8 cellular contexts compared by ENCODE assay signal in the genomic region with DNA sequence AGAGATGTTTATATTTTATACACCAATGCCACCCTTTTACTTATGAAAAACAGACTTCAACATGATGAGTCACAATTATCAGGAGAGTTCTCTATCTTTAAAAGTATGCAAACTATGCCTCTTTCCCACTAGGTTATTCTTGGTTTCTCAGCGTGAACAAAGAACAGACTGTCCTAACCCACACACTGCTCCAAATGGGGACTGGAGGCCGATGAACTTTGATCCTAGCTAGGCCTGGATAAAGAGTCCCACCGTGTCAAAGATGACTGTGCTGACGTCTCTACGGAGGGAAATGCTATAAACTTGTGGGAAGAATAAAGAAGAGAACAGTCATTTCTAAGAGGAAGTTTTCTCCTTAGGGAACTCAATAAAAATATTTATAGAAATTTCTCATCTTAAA.
DNase-seq lines count a peak whose midpoint lies in the region; ATAC-seq, FAIRE-seq and TF ChIP-seq lines count a peak whose summit lies in the region.

No MANE protein-coding gene starts in this region.

- H4K5ac ChIP-seq in IMR-90 (ENCODE audit: low read depth, low read length) = peak overlapping the region; percentile 67

- peak overlapping the region; percentile 86 for H2BK120ac ChIP-seq in IMR-90 (ENCODE audit: low read depth, low read length)

- H3K27me3 ChIP-seq in IMR-90 (ENCODE audit: control insufficient read depth, insufficient read depth, low read length) = no peaks in the 10 kb centered on the region

- TF ChIP-seq POLR2A in IMR-90 (IDR thresholded peaks at IDR 0.05; ENCODE audit: low read depth, low read length) (peak; percentile 41; the same call in 1 of the 2 replicates), GM12892 (IDR thresholded peaks at IDR 0.05; ENCODE audit: low read depth, low read length) (no peak)

- TF ChIP-seq CTCF in IMR-90 (conservative IDR thresholded peaks at IDR 0.05; ENCODE audit: low read depth, low read length) = no peak
- TF ChIP-seq CTCF in nephron (IDR thresholded peaks at IDR 0.05; ENCODE audit: unreplicated experiment in 3 of 3) = no peak

- WGBS in IMR-90 (ENCODE audit: extremely low coverage in 2 of 2, insufficient read length in 1 of 2), 2 experiments = no CpG with 5 or more reads among the region's 5 CpGs

- H3K4ac ChIP-seq in IMR-90 (ENCODE audit: low read depth, low read length) = peak overlapping the region; percentile 69

- peak overlapping the region; percentile 71 for H3K4me2 ChIP-seq in IMR-90 (ENCODE audit: low read depth, low read length)

- peak overlapping the region; percentile 96 for H3K27ac ChIP-seq in IMR-90 (ENCODE audit: insufficient read depth, low read length)

- H2AK9ac ChIP-seq in IMR-90 (replicated peaks; ENCODE audit: low read depth, low read length, poor library complexity) = no peak overlapping the region

- H4K91ac ChIP-seq in IMR-90 (ENCODE audit: insufficient read depth, low read depth, low read length) = peak overlapping the region; percentile 86

- peak overlapping the region; percentile 60; the same call in 1 of the 2 replicates for H2BK20ac ChIP-seq in IMR-90 (ENCODE audit: low read depth, low read length)

- no peak overlapping the region for H3K9ac ChIP-seq in IMR-90 (ENCODE audit: low read depth, low read length)

- peaks cover 10% of the 10 kb centered on the region for H3K9me1 ChIP-seq in IMR-90 (ENCODE audit: insufficient read depth, low read length)

- H2AK5ac ChIP-seq in IMR-90 (ENCODE audit: low read depth, low read length) = peak overlapping the region; percentile 20; the same call in 1 of the 2 replicates

- peak overlapping the region; percentile 45; the same call in 1 of the 2 replicates for H3K56ac ChIP-seq in IMR-90 (ENCODE audit: extremely low read depth, insufficient read depth, low read length)

- no peaks in the 10 kb centered on the region for H3K27me3 Mint-ChIP-seq in nephron (ENCODE audit: low read depth)
- peaks cover 0 to 24% of the 10 kb centered on the region in 2 donors for H3K27me3 Mint-ChIP-seq in natural killer cell treated with Interleukin-12 subunit alpha and Interleukin-12 subunit beta and Interleukin-15 and Interleukin-18, amount 100 ng/mL, for 72 hours

- in situ Hi-C loops in IMR-90 (cut with MboI; ENCODE audit: low sequenced_read_pairs) = no loop called here

- H2BK5ac ChIP-seq in IMR-90 (ENCODE audit: low read depth, low read length, poor library complexity, severe bottlenecking) = peak overlapping the region; percentile 100

- peak overlapping the region; percentile 46; the same call in 1 of the 3 replicates for H2BK15ac ChIP-seq in IMR-90 (ENCODE audit: low read depth, low read length)

- peak overlapping the region; percentile 78 for H3K18ac ChIP-seq in IMR-90 (ENCODE audit: low read depth, low read length)

- FAIRE-seq in GM18507 (lab: Jason Lieb, UNC) (peak; percentile 36), GM12892 (lab: Jason Lieb, UNC) (no peak)

- no peak for TF ChIP-seq RAD21 in IMR-90 (IDR thresholded peaks at IDR 0.05; ENCODE audit: low read length)

- H3K23ac ChIP-seq in IMR-90 (ENCODE audit: low read depth, low read length) = peak overlapping the region; percentile 61

- dilution Hi-C loops in IMR-90 (cut with HindIII; ENCODE audit: low sequenced_read_pairs, unreplicated experiment) = no loop called here

- H3K79me1 ChIP-seq in IMR-90 (ENCODE audit: low read depth in 1 of 2, low read length in 2 of 2) = peaks cover 6 to 32% of the 10 kb centered on the region in 2 experiments; a peak in 3 of 4 replicates

- H4K20me1 ChIP-seq in IMR-90 (ENCODE audit: insufficient read depth, low read length) = no peaks in the 10 kb centered on the region

- H3K9me3 ChIP-seq in IMR-90 (ENCODE audit: control insufficient read depth, insufficient read depth, low read length) = no peaks in the 10 kb centered on the region

- H3K4me1 ChIP-seq in IMR-90 (ENCODE audit: control insufficient read depth, insufficient read depth, low read length) = peaks cover 15% of the 10 kb centered on the region

- no TSS peak for BruUV-seq in IMR-90 (replicated peaks; lab: Mats Ljungman, UMichigan)

- H3K36me3 Mint-ChIP-seq in nephron (ENCODE audit: low read depth) = peaks cover 16% of the 10 kb centered on the region
- H3K36me3 Mint-ChIP-seq in natural killer cell treated with Interleukin-12 subunit alpha and Interleukin-12 subunit beta and Interleukin-15 and Interleukin-18, amount 100 ng/mL, for 72 hours = no peaks in the 10 kb centered on the region

- CTCF ChIA-PET in IMR-90 (lab: Yijun Ruan, JAX) = interaction anchor here (1.2 kb wide), 1 partner anchor 26 kb away, joined by 4 read pairs; no protein-coding TSS in a partner anchor

- H3K27ac Mint-ChIP-seq in nephron = peak overlapping the region; percentile 25 to 74 (median 73)
- no peak overlapping the region for H3K27ac Mint-ChIP-seq in natural killer cell treated with Interleukin-12 subunit alpha and Interleukin-12 subunit beta and Interleukin-15 and Interleukin-18, amount 100 ng/mL, for 72 hours

- H3K9me3 Mint-ChIP-seq in nephron = no peaks in the 10 kb centered on the region
- H3K9me3 Mint-ChIP-seq in natural killer cell treated with Interleukin-12 subunit alpha and Interleukin-12 subunit beta and Interleukin-15 and Interleukin-18, amount 100 ng/mL, for 72 hours = no peaks in the 10 kb centered on the region

- H3K4me1 Mint-ChIP-seq in nephron = peaks cover 30% of the 10 kb centered on the region
- H3K4me1 Mint-ChIP-seq in natural killer cell treated with Interleukin-12 subunit alpha and Interleukin-12 subunit beta and Interleukin-15 and Interleukin-18, amount 100 ng/mL, for 72 hours (ENCODE audit: low read depth in 2 of 2) = no peaks in the 10 kb centered on the region

- intact Hi-C loops in IMR-90 (cut with micrococcal nuclease) = loop anchor here (2.0 kb wide), 1 partner anchor 160 kb away; a partner anchor contains a TSS

- H3K36me3 ChIP-seq in IMR-90 (ENCODE audit: control insufficient read depth, insufficient read depth, low read length) = peaks cover 5% of the 10 kb centered on the region

- DNase-seq in GM18507 (ENCODE audit: extremely low spot score, insufficient read length, low read depth) (no peak), IMR-90 (peak; percentile 98), epidermal melanocyte (ENCODE audit: insufficient read length, low spot score) (peak; percentile 66), GM12892 (ENCODE audit: insufficient read length) (no peak), mesenteric fat pad (ENCODE audit: low spot score) (no peak)
- DNase-seq in natural killer cell treated with Interleukin-12 subunit alpha and Interleukin-12 subunit beta and Interleukin-15 and Interleukin-18, amount 100 ng/mL, for 72 hours (ENCODE audit: low spot score) = no peak

- no peak overlapping the region; the same call in 1 of the 2 replicates for H3K4me3 ChIP-seq in IMR-90 (ENCODE audit: insufficient read depth, low read depth, low read length)

- POLR2A ChIA-PET in IMR-90 (lab: Charles Lee; ENCODE audit: unreplicated experiment) = no interaction called here

- no peak overlapping the region for H3K4me3 Mint-ChIP-seq in nephron
- H3K4me3 Mint-ChIP-seq in natural killer cell treated with Interleukin-12 subunit alpha and Interleukin-12 subunit beta and Interleukin-15 and Interleukin-18, amount 100 ng/mL, for 72 hours = no peak overlapping the region

- peak overlapping the region; percentile 82 for H2AFZ ChIP-seq in IMR-90 (replicated peaks; ENCODE audit: low read length, poor library complexity)

- H3K14ac ChIP-seq in IMR-90 (replicated peaks; ENCODE audit: low read depth, low read length) = peak overlapping the region; percentile 53; the same call in 1 of the 2 replicates

- ATAC-seq in IMR-90 (ENCODE audit: low read depth) = peak; percentile 95
- ATAC-seq in HG03108 (IDR thresholded peaks at IDR 0.05; ENCODE audit: unreplicated experiment) = no peak
- ATAC-seq in natural killer cell treated with Interleukin-12 subunit alpha and Interleukin-12 subunit beta and Interleukin-15 and Interleukin-18, amount 100 ng/mL, for 72 hours = no peak

- peak overlapping the region; percentile 13 to 57; a peak in 2 of 4 replicates for H4K8ac ChIP-seq in IMR-90 (ENCODE audit: low read depth in 2 of 2, low read length in 2 of 2)

TF ChIP-seq in IMR-90, 13 proteins besides CTCF, POLR2A, EP300 and RAD21:
- TF ChIP-seq BHLHE40 (IDR thresholded peaks at IDR 0.05; ENCODE audit: low read depth, low read length) (0 out of 2 replicates have a peak, but pooled peaks have one; percentile 13), NFE2L2 (IDR thresholded peaks at IDR 0.05; ENCODE audit: low read depth, low read length) (peak; percentile 34; the same call in 1 of the 2 replicates), FOS (IDR thresholded peaks at IDR 0.05; ENCODE audit: low read depth, low read length) (peak; percentile 69; the same call in 1 of the 2 replicates)
- TF ChIP-seq, protein P1, sequence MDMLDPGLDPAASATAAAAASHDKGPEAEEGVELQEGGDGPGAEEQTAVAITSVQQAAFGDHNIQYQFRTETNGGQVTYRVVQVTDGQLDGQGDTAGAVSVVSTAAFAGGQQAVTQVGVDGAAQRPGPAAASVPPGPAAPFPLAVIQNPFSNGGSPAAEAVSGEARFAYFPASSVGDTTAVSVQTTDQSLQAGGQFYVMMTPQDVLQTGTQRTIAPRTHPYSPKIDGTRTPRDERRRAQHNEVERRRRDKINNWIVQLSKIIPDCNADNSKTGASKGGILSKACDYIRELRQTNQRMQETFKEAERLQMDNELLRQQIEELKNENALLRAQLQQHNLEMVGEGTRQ (IDR thresholded peaks at IDR 0.05; ENCODE audit: low read depth, low read length) = no peak

Comparison
In these comparisons a context has a peak if more than half of its experiments do, and no peak if none do; other contexts are left out.
1. DNase-seq: peak in IMR-90 (single experiment) and epidermal melanocyte (single experiment); none in GM18507 (single experiment), GM12892 (single experiment), natural killer cell treated with Interleukin-12 subunit alpha and Interleukin-12 subunit beta and Interleukin-15 and Interleukin-18, amount 100 ng/mL, for 72 hours (single experiment) and mesenteric fat pad (single experiment).
2. H3K27ac Mint-ChIP-seq: peak in nephron (3 of 3); none in natural killer cell treated with Interleukin-12 subunit alpha and Interleukin-12 subunit beta and Interleukin-15 and Interleukin-18, amount 100 ng/mL, for 72 hours (0 of 2).